ENCODE assay signal across 8 cellular contexts in the genomic region with DNA sequence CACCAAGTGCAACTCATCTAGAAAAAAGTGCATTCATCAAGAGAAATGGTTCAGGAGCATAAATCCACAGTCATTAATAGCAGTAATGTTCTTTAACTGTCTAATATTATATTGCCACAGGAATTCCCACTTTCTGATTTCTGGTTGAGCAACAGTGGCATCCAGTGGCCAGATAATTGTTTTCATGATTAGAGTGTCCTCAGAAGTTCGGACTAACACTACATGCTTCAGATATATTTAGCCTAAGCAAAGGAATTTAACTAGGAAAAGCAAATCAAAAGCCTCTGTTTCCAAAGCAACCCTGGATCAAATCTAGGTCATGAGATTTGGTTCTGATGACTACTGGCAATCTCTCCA. TPM values are rescaled to one million over a fixed set of nuclear protein-coding genes. Genes with fewer than 3 reads are reported as not detected.
DNase-seq lines count a peak whose midpoint lies in the region; ATAC-seq, FAIRE-seq and TF ChIP-seq lines count a peak whose summit lies in the region.

No MANE protein-coding gene starts in this region.

- DNase-seq in BE2C (peak; percentile 37), Kasumi-1 (lab: John Stamatoyannopoulos, UW) (peak; percentile 8 to 14), bronchial epithelial cell (ENCODE audit: low read depth) (peak; percentile 41), mesenchymal stem cell (peak; percentile 62), NOMO-1 treated with dmso at 0.1 percent for 144 hours (lab: John Stamatoyannopoulos, UW; ENCODE audit: unreplicated experiment) (no peak), HPDE6-E6E7 (ENCODE audit: extremely low spot score) (no peak)
- no peak for DNase-seq in activated CD8-positive, alpha-beta memory T cell treated with anti-CD3 and anti-CD28 coated beads for 24 hours

- H3K14ac ChIP-seq in mesenchymal stem cell (ENCODE audit: low read length in 2 of 2): no peak overlapping the region

- no peak for FAIRE-seq in bronchial epithelial cell (lab: Jason Lieb, UNC)

- WGBS in mesenchymal stem cell: 45% methylated on average over 1 of the region's 1 CpG

- H3K4me1 ChIP-seq in BE2C (peaks cover 10% of the 10 kb centered on the region), mesenchymal stem cell (ENCODE audit: control insufficient read depth, insufficient read depth, low read depth, low read length) (no peaks in the 10 kb centered on the region)

- H2BK12ac ChIP-seq in mesenchymal stem cell (ENCODE audit: low read length in 2 of 2): no peak overlapping the region

- H2BK5ac ChIP-seq in mesenchymal stem cell (ENCODE audit: low read depth, low read length, poor library complexity, severe bottlenecking): no peak overlapping the region

- H3K27ac ChIP-seq in mesenchymal stem cell (ENCODE audit: low read length, poor library complexity, severe bottlenecking): no peak overlapping the region

- H2AFZ ChIP-seq in mesenchymal stem cell (ENCODE audit: low read depth, low read length): no peak overlapping the region

- TF ChIP-seq CTCF in BE2C (IDR thresholded peaks at IDR 0.05; ENCODE audit: low read depth, low read length): peak; percentile 68
- TF ChIP-seq CTCF in bronchial epithelial cell (IDR thresholded peaks at IDR 0.05; ENCODE audit: insufficient read depth, low read length, severe bottlenecking): peak; percentile 30

- H3K9me3 ChIP-seq in BE2C: no peaks in the 10 kb centered on the region
- H3K9me3 ChIP-seq in mesenchymal stem cell (ENCODE audit: control insufficient read depth, low read length): no peaks in the 10 kb centered on the region

- no peak overlapping the region for H2BK120ac ChIP-seq in mesenchymal stem cell (ENCODE audit: low read depth, low read length)

- H3K23ac ChIP-seq in mesenchymal stem cell (ENCODE audit: low read length in 2 of 2): no peak overlapping the region

- no peak overlapping the region for H2BK15ac ChIP-seq in mesenchymal stem cell (ENCODE audit: low read depth, poor library complexity, severe bottlenecking)

- H3K9ac ChIP-seq in mesenchymal stem cell (ENCODE audit: low read length): no peak overlapping the region

- H3K18ac ChIP-seq in mesenchymal stem cell (ENCODE audit: low read depth in 1 of 2, low read length in 2 of 2): no peak overlapping the region

- no peak overlapping the region for H3K4me2 ChIP-seq in mesenchymal stem cell (ENCODE audit: low read length, poor library complexity, severe bottlenecking)

- no peak overlapping the region for H3K4me3 ChIP-seq in BE2C (ENCODE audit: low read depth, low read length)
- no peak overlapping the region for H3K4me3 ChIP-seq in bronchial epithelial cell (ENCODE audit: low read depth, low read length)
- H3K4me3 ChIP-seq in mesenchymal stem cell (ENCODE audit: insufficient read depth in 1 of 2, low read depth in 1 of 2, low read length in 2 of 2): no peak overlapping the region

- ATAC-seq in GM19397 (IDR thresholded peaks at IDR 0.05; ENCODE audit: unreplicated experiment): no peak

- no peak overlapping the region for H4K8ac ChIP-seq in mesenchymal stem cell (ENCODE audit: low read length)

- H3K36me3 ChIP-seq in BE2C: no peaks in the 10 kb centered on the region
- H3K36me3 ChIP-seq in bronchial epithelial cell (ENCODE audit: control insufficient read depth, insufficient read depth, low read length): no peaks in the 10 kb centered on the region
- no peaks in the 10 kb centered on the region for H3K36me3 ChIP-seq in mesenchymal stem cell (ENCODE audit: control insufficient read depth in 1 of 2, insufficient read depth in 2 of 2, low read depth in 1 of 2, low read length in 2 of 2)

- no peaks in the 10 kb centered on the region for H3K27me3 ChIP-seq in BE2C
- H3K27me3 ChIP-seq in bronchial epithelial cell (ENCODE audit: control insufficient read depth, insufficient read depth, low read length): no peaks in the 10 kb centered on the region
- no peaks in the 10 kb centered on the region for H3K27me3 ChIP-seq in mesenchymal stem cell (ENCODE audit: control insufficient read depth in 1 of 2, insufficient read depth in 1 of 2, low read length in 2 of 2)

- no peak overlapping the region for H3K4ac ChIP-seq in mesenchymal stem cell (ENCODE audit: low read depth in 1 of 2, low read length in 2 of 2)

- no peak overlapping the region for H2AK5ac ChIP-seq in mesenchymal stem cell (ENCODE audit: low read length, severe bottlenecking)

- H4K91ac ChIP-seq in mesenchymal stem cell (ENCODE audit: low read length): no peak overlapping the region

- H3K79me1 ChIP-seq in mesenchymal stem cell (replicated peaks; ENCODE audit: low read length, poor library complexity, severe bottlenecking): no peaks in the 10 kb centered on the region

RNA-seq across cellular contexts. Expression of a gene that starts 9.8 kb away (rescaled TPM):
- 0.71 TPM for polyA plus RNA-seq in BE2C (2012; ENCODE audit: insufficient read depth, insufficient read length, low read depth)
- under 0.01 TPM in 2 replicates for total RNA-seq in bronchial epithelial cell
- 0.03 TPM for polyA plus RNA-seq in mesenchymal stem cell (2013, experiment 1 of 2)
- 0.01 TPM for polyA plus RNA-seq in mesenchymal stem cell (2013, experiment 2 of 2)

Comparison
In these comparisons a context has a peak if more than half of its experiments do, and no peak if none do; other contexts are left out.
1. DNase-seq: peak in BE2C (single experiment), Kasumi-1 (2 of 2), bronchial epithelial cell (single experiment) and mesenchymal stem cell (single experiment); none in NOMO-1 treated with dmso at 0.1 percent for 144 hours (single experiment), HPDE6-E6E7 (single experiment) and activated CD8-positive, alpha-beta memory T cell treated with anti-CD3 and anti-CD28 coated beads for 24 hours (single experiment).